In genomic region chr14:101812071-101812470, GRCh38 we compare ENCODE assay signal across 1 cellular context.
TF ChIP-seq lines count a peak whose summit lies in the region.

No MANE protein-coding gene starts in this region.

TF ChIP-seq in neural cell, 6 proteins besides CTCF, POLR2A, EP300 and RAD21 (continued from another document):
- no peak for TF ChIP-seq REST (IDR thresholded peaks at IDR 0.05; ENCODE audit: borderline replicate concordance)
